Comparison of ENCODE assay signal across 1 cellular context in the genomic region with DNA sequence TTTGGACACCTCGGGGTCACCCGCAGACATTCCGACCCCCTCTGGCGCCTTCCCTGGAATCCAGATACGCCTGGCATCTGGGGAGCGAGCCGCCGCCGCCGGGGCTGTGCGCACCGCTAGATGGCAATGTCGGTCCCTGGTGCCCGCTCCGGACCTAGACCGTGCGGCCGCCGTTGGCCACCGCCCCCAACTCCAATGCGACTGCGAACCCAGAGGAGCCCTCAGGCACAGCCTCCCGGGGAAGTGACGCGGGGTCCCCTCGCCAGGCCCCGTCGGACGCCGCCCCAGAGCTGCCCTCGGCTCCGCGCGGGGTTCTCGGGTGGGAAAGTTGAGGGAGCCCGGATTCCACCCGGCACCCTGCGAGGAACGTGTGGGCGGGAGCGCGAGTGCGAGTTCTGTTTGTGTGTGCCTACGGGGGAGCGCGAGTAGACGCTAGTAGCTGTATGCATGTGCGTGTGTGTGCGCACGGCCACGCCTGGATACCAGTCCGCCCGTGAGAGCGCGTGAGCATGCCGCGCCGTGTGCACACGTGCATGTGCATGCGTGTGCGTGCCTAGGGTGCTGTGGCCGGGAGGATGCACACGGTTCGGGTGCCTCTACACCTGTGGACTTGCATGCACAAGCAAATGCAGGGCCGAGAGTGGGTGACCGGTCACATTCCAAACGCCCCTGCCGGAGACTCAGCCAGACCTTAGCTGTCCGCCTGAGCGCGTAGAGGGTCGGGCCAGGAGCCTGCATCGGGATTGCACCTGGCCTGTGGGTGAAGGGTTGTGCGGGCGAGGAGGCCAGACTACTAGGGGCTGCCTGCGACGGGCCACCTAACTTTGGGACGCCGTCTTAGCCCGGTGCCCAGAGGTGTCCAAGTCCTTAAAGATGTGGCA.
TF ChIP-seq lines count a peak whose summit lies in the region.

No MANE protein-coding gene starts in this region.

TF ChIP-seq in HepG2, 621 proteins besides CTCF, POLR2A, EP300 and RAD21 (continued from another document and continues in another):
- TF ChIP-seq, protein P1, sequence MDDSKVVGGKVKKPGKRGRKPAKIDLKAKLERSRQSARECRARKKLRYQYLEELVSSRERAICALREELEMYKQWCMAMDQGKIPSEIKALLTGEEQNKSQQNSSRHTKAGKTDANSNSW (CRISPR knock-in tag; IDR thresholded peaks at IDR 0.05; ENCODE audit: borderline replicate concordance), result no peak
- TF ChIP-seq ZNF263 (CRISPR knock-in tag; IDR thresholded peaks at IDR 0.05) (peak; percentile 61; the same call in 1 of the 2 replicates), ZNF530 (CRISPR knock-in tag; IDR thresholded peaks at IDR 0.05; ENCODE audit: low read depth) (no peak), CENPT (CRISPR knock-in tag; IDR thresholded peaks at IDR 0.05; ENCODE audit: low read depth) (0 out of 2 replicates have a peak, but pooled peaks have one; percentile 56), ZNF543 (CRISPR knock-in tag; IDR thresholded peaks at IDR 0.05) (no peak), MIER2 (CRISPR knock-in tag; IDR thresholded peaks at IDR 0.05) (peak; percentile 87), HOXD1 (CRISPR knock-in tag; IDR thresholded peaks at IDR 0.05) (0 out of 2 replicates have a peak, but pooled peaks have one; percentile 43), TGIF2 (CRISPR knock-in tag; IDR thresholded peaks at IDR 0.05) (0 out of 2 replicates have a peak, but pooled peaks have one; percentile 15), ZNF382 (CRISPR knock-in tag; IDR thresholded peaks at IDR 0.05; ENCODE audit: borderline replicate concordance) (no peak), HES4 (CRISPR knock-in tag; IDR thresholded peaks at IDR 0.05; ENCODE audit: borderline replicate concordance) (peak; percentile 77; the same call in 1 of the 2 replicates), NFRKB (IDR thresholded peaks at IDR 0.05) (no peak), FOXM1 (CRISPR knock-in tag; IDR thresholded peaks at IDR 0.05) (no peak), CEBPB (IDR thresholded peaks at IDR 0.05; ENCODE audit: borderline replicate concordance, low read depth, low read length) (no peak), ASH2L (IDR thresholded peaks at IDR 0.05; ENCODE audit: insufficient read length, low read depth, low read length) (peak; percentile 48), ZNF709 (CRISPR knock-in tag; IDR thresholded peaks at IDR 0.05) (peak; percentile 21; the same call in 1 of the 2 replicates), SOX13 (IDR thresholded peaks at IDR 0.05) (no peak), SOX13 (CRISPR knock-in tag; conservative IDR thresholded peaks at IDR 0.05 in 1 of 2, IDR thresholded peaks at IDR 0.05 in 1 of 2) (0 out of 4 replicates have a peak, but pooled peaks of 1 of the 2 experiments have one; percentile 28), ZNF572 (CRISPR knock-in tag; IDR thresholded peaks at IDR 0.05) (no peak), ZBTB20 (CRISPR knock-in tag; IDR thresholded peaks at IDR 0.05; ENCODE audit: borderline replicate concordance, low read depth) (no peak), HOXA5 (CRISPR knock-in tag; IDR thresholded peaks at IDR 0.05) (0 out of 2 replicates have a peak, but pooled peaks have one; percentile 48), ZFYVE20 (CRISPR knock-in tag; IDR thresholded peaks at IDR 0.05; ENCODE audit: borderline replicate concordance, low read depth) (no peak), FOXK2 (IDR thresholded peaks at IDR 0.05) (no peak), JDP2 (CRISPR knock-in tag; IDR thresholded peaks at IDR 0.05; ENCODE audit: borderline replicate concordance) (no peak), ZNF563 (CRISPR knock-in tag; IDR thresholded peaks at IDR 0.05) (peak; percentile 58; the same call in 1 of the 2 replicates), PPARG (CRISPR knock-in tag; conservative IDR thresholded peaks at IDR 0.05) (no peak), NFKB2 (CRISPR knock-in tag; IDR thresholded peaks at IDR 0.05; ENCODE audit: borderline replicate concordance) (0 out of 2 replicates have a peak, but pooled peaks have one; percentile 19), ZNF333 (CRISPR knock-in tag; IDR thresholded peaks at IDR 0.05; ENCODE audit: borderline replicate concordance) (peak; percentile 57; the same call in 1 of the 2 replicates), STAG1 (CRISPR knock-in tag; IDR thresholded peaks at IDR 0.05) (peak; percentile 82), ZNF766 (CRISPR knock-in tag; IDR thresholded peaks at IDR 0.05; ENCODE audit: borderline replicate concordance) (0 out of 2 replicates have a peak, but pooled peaks have one; percentile 28), SAP130 (CRISPR knock-in tag; IDR thresholded peaks at IDR 0.05; ENCODE audit: low read depth) (peak; percentile 72), RBAK (CRISPR knock-in tag; IDR thresholded peaks at IDR 0.05) (no peak), RBM39 (IDR thresholded peaks at IDR 0.05; ENCODE audit: low read depth, low read length, poor library complexity, severe bottlenecking) (no peak), SOX6 (IDR thresholded peaks at IDR 0.05) (no peak), SOX6 (CRISPR knock-in tag; IDR thresholded peaks at IDR 0.05) (peak; percentile 43), ZNF468 (CRISPR knock-in tag; IDR thresholded peaks at IDR 0.05) (no peak)
- TF ChIP-seq, protein P2, sequence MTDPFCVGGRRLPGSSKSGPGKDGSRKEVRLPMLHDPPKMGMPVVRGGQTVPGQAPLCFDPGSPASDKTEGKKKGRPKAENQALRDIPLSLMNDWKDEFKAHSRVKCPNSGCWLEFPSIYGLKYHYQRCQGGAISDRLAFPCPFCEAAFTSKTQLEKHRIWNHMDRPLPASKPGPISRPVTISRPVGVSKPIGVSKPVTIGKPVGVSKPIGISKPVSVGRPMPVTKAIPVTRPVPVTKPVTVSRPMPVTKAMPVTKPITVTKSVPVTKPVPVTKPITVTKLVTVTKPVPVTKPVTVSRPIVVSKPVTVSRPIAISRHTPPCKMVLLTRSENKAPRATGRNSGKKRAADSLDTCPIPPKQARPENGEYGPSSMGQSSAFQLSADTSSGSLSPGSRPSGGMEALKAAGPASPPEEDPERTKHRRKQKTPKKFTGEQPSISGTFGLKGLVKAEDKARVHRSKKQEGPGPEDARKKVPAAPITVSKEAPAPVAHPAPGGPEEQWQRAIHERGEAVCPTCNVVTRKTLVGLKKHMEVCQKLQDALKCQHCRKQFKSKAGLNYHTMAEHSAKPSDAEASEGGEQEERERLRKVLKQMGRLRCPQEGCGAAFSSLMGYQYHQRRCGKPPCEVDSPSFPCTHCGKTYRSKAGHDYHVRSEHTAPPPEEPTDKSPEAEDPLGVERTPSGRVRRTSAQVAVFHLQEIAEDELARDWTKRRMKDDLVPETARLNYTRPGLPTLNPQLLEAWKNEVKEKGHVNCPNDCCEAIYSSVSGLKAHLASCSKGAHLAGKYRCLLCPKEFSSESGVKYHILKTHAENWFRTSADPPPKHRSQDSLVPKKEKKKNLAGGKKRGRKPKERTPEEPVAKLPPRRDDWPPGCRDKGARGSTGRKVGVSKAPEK (CRISPR knock-in tag; IDR thresholded peaks at IDR 0.05; ENCODE audit: borderline replicate concordance), result peak; percentile 44; the same call in 1 of the 2 replicates
- TF ChIP-seq, protein P3, sequence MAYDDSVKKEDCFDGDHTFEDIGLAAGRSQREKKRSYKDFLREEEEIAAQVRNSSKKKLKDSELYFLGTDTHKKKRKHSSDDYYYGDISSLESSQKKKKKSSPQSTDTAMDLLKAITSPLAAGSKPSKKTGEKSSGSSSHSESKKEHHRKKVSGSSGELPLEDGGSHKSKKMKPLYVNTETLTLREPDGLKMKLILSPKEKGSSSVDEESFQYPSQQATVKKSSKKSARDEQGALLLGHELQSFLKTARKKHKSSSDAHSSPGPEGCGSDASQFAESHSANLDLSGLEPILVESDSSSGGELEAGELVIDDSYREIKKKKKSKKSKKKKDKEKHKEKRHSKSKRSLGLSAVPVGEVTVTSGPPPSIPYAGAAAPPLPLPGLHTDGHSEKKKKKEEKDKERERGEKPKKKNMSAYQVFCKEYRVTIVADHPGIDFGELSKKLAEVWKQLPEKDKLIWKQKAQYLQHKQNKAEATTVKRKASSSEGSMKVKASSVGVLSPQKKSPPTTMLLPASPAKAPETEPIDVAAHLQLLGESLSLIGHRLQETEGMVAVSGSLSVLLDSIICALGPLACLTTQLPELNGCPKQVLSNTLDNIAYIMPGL (CRISPR knock-in tag; IDR thresholded peaks at IDR 0.05; ENCODE audit: borderline replicate concordance in 1 of 2, low read depth in 1 of 2), result peak; percentile 64 to 85; a peak in 2 of 4 replicates
- TF ChIP-seq, protein P4, sequence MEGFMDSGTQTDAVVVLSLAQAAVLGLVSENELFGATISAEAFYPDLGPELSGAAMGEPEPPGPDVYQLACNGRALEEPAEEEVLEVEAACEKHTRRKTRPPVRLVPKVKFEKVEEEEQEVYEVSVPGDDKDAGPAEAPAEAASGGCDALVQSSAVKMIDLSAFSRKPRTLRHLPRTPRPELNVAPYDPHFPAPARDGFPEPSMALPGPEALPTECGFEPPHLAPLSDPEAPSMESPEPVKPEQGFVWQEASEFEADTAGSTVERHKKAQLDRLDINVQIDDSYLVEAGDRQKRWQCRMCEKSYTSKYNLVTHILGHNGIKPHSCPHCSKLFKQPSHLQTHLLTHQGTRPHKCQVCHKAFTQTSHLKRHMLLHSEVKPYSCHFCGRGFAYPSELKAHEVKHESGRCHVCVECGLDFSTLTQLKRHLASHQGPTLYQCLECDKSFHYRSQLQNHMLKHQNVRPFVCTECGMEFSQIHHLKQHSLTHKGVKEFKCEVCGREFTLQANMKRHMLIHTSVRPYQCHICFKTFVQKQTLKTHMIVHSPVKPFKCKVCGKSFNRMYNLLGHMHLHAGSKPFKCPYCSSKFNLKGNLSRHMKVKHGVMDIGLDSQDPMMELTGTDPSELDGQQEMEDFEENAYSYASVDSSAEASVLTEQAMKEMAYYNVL (CRISPR knock-in tag; IDR thresholded peaks at IDR 0.05; ENCODE audit: borderline replicate concordance), result no peak
- TF ChIP-seq, protein P5, sequence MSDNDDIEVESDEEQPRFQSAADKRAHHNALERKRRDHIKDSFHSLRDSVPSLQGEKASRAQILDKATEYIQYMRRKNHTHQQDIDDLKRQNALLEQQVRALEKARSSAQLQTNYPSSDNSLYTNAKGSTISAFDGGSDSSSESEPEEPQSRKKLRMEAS (IDR thresholded peaks at IDR 0.05), result peak; percentile 80
- TF ChIP-seq, protein P6, sequence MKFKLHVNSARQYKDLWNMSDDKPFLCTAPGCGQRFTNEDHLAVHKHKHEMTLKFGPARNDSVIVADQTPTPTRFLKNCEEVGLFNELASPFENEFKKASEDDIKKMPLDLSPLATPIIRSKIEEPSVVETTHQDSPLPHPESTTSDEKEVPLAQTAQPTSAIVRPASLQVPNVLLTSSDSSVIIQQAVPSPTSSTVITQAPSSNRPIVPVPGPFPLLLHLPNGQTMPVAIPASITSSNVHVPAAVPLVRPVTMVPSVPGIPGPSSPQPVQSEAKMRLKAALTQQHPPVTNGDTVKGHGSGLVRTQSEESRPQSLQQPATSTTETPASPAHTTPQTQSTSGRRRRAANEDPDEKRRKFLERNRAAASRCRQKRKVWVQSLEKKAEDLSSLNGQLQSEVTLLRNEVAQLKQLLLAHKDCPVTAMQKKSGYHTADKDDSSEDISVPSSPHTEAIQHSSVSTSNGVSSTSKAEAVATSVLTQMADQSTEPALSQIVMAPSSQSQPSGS (CRISPR knock-in tag; IDR thresholded peaks at IDR 0.05), result no peak
- TF ChIP-seq, protein P7, sequence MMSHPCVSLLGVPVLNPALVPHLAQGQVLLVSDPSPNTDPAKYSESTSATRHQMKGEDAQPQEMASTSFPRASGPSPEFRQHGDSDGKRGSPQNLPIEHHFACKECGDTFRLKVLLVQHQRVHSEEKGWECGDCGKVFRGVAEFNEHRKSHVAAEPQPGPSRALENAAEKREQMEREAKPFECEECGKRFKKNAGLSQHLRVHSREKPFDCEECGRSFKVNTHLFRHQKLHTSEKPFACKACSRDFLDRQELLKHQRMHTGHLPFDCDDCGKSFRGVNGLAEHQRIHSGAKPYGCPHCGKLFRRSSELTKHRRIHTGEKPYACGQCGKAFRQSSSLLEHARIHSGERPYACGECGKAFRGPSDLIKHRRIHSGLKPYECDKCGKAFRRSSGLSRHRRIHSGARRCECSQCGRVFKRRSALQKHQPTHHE (CRISPR knock-in tag; IDR thresholded peaks at IDR 0.05; ENCODE audit: borderline replicate concordance), result peak; percentile 64; the same call in 1 of the 2 replicates
- TF ChIP-seq, protein P8, sequence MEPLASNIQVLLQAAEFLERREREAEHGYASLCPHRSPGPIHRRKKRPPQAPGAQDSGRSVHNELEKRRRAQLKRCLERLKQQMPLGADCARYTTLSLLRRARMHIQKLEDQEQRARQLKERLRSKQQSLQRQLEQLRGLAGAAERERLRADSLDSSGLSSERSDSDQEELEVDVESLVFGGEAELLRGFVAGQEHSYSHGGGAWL (CRISPR knock-in tag; IDR thresholded peaks at IDR 0.05), result 0 out of 2 replicates have a peak, but pooled peaks have one; percentile 62
- TF ChIP-seq, protein P9, sequence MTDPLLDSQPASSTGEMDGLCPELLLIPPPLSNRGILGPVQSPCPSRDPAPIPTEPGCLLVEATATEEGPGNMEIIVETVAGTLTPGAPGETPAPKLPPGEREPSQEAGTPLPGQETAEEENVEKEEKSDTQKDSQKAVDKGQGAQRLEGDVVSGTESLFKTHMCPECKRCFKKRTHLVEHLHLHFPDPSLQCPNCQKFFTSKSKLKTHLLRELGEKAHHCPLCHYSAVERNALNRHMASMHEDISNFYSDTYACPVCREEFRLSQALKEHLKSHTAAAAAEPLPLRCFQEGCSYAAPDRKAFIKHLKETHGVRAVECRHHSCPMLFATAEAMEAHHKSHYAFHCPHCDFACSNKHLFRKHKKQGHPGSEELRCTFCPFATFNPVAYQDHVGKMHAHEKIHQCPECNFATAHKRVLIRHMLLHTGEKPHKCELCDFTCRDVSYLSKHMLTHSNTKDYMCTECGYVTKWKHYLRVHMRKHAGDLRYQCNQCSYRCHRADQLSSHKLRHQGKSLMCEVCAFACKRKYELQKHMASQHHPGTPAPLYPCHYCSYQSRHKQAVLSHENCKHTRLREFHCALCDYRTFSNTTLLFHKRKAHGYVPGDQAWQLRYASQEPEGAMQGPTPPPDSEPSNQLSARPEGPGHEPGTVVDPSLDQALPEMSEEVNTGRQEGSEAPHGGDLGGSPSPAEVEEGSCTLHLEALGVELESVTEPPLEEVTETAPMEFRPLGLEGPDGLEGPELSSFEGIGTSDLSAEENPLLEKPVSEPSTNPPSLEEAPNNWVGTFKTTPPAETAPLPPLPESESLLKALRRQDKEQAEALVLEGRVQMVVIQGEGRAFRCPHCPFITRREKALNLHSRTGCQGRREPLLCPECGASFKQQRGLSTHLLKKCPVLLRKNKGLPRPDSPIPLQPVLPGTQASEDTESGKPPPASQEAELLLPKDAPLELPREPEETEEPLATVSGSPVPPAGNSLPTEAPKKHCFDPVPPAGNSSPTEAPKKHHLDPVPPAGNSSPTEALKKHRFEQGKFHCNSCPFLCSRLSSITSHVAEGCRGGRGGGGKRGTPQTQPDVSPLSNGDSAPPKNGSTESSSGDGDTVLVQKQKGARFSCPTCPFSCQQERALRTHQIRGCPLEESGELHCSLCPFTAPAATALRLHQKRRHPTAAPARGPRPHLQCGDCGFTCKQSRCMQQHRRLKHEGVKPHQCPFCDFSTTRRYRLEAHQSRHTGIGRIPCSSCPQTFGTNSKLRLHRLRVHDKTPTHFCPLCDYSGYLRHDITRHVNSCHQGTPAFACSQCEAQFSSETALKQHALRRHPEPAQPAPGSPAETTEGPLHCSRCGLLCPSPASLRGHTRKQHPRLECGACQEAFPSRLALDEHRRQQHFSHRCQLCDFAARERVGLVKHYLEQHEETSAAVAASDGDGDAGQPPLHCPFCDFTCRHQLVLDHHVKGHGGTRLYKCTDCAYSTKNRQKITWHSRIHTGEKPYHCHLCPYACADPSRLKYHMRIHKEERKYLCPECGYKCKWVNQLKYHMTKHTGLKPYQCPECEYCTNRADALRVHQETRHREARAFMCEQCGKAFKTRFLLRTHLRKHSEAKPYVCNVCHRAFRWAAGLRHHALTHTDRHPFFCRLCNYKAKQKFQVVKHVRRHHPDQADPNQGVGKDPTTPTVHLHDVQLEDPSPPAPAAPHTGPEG (CRISPR knock-in tag; IDR thresholded peaks at IDR 0.05), result 0 out of 2 replicates have a peak, but pooled peaks have one; percentile 51
